20 cellular contexts compared by ENCODE assay signal in genomic region chr1:159868766-159869165, GRCh38. TPM values are rescaled to one million over a fixed set of nuclear protein-coding genes. Genes with fewer than 3 reads are reported as not detected.
A peak's percentile ranks its signal among the peaks of the same experiment; 100 is the strongest.
DNase-seq lines count a peak whose midpoint lies in the region; ATAC-seq and TF ChIP-seq lines count a peak whose summit lies in the region.
"Had no signal": no experiment of that assay in that cellular context is flagged by ENCODE, and none has a peak within 500 bp of the region (broad histone marks: within the 10 kb centered on the region; RNA-seq: fewer than 3 reads in every experiment).

No MANE protein-coding gene starts in this region.

- no peak overlapping the region for H3K56ac ChIP-seq in IMR-90 (ENCODE audit: extremely low read depth, insufficient read depth, low read length)

- WGBS in IMR-90 (ENCODE audit: extremely low coverage in 2 of 2, insufficient read length in 1 of 2), 2 experiments = no CpG with 5 or more reads among the region's 3 CpGs
- WGBS in mesenchymal stem cell = 100% methylated on average over 1 of the region's 3 CpGs

- no peak for TF ChIP-seq POLR2A in IMR-90 (IDR thresholded peaks at IDR 0.05; ENCODE audit: low read depth, low read length)

- H2BK5ac ChIP-seq in IMR-90 (ENCODE audit: low read depth, low read length, poor library complexity, severe bottlenecking) = no peak overlapping the region
- no peak overlapping the region for H2BK5ac ChIP-seq in mesenchymal stem cell (ENCODE audit: low read depth, low read length, poor library complexity, severe bottlenecking)

- H3K14ac ChIP-seq in IMR-90 (replicated peaks; ENCODE audit: low read depth, low read length) = no peak overlapping the region
- no peak overlapping the region for H3K14ac ChIP-seq in mesenchymal stem cell (ENCODE audit: low read length in 2 of 2)

- H3K4me1 ChIP-seq in IMR-90 (ENCODE audit: control insufficient read depth, insufficient read depth, low read length) = peaks cover 8% of the 10 kb centered on the region
- H3K4me1 ChIP-seq in mesenchymal stem cell (ENCODE audit: control insufficient read depth, insufficient read depth, low read depth, low read length) = peaks cover 26% of the 10 kb centered on the region
- H3K4me1 ChIP-seq in CD8-positive, alpha-beta T cell (ENCODE audit: insufficient read depth, low read length) = peaks cover 10% of the 10 kb centered on the region

- H3K27me3 Mint-ChIP-seq in CD8-positive, alpha-beta T cell (ENCODE audit: low read depth) = peaks cover 8% of the 10 kb centered on the region
- peaks cover 8 to 14% (median 11%) of the 10 kb centered on the region in 3 donors for H3K27me3 Mint-ChIP-seq in CD14-positive monocyte (ENCODE audit: low read depth in 3 of 3)

- H3K4me1 Mint-ChIP-seq in CD8-positive, alpha-beta T cell (ENCODE audit: low read depth) = peaks cover 21% of the 10 kb centered on the region
- peaks cover 20% of the 10 kb centered on the region for H3K4me1 Mint-ChIP-seq in CD14-positive monocyte

- H3K27ac ChIP-seq in IMR-90 (ENCODE audit: insufficient read depth, low read length) (no peak overlapping the region), RWPE1 (peak overlapping the region; percentile 80), mesenchymal stem cell (ENCODE audit: low read length, poor library complexity, severe bottlenecking) (peak overlapping the region; percentile 46)
- H3K27ac ChIP-seq in CD8-positive, alpha-beta T cell (ENCODE audit: low read depth, low read length) = no peak overlapping the region
- H3K27ac ChIP-seq: gastrocnemius medialis had no signal

- H3K9ac ChIP-seq in IMR-90 (ENCODE audit: low read depth, low read length) (no peak overlapping the region), mesenchymal stem cell (ENCODE audit: low read length) (no peak overlapping the region)

- H2AFZ ChIP-seq in IMR-90 (replicated peaks; ENCODE audit: low read length, poor library complexity) = no peak overlapping the region
- H2AFZ ChIP-seq in mesenchymal stem cell (ENCODE audit: low read depth, low read length) = no peak overlapping the region

- no peak overlapping the region for H4K8ac ChIP-seq in IMR-90 (ENCODE audit: low read depth in 2 of 2, low read length in 2 of 2)
- no peak overlapping the region for H4K8ac ChIP-seq in mesenchymal stem cell (ENCODE audit: low read length)

- H3K9me3 ChIP-seq in IMR-90 (ENCODE audit: control insufficient read depth, insufficient read depth, low read length) (no peaks in the 10 kb centered on the region), mesenchymal stem cell (ENCODE audit: control insufficient read depth, low read length) (no peaks in the 10 kb centered on the region)
- H3K9me3 ChIP-seq in CD8-positive, alpha-beta T cell (ENCODE audit: low read length) = no peaks in the 10 kb centered on the region
- H3K9me3 ChIP-seq: gastrocnemius medialis had no signal

- dilution Hi-C loops in IMR-90 (cut with HindIII; ENCODE audit: low sequenced_read_pairs, unreplicated experiment) = no loop called here

- no peaks in the 10 kb centered on the region for H3K79me1 ChIP-seq in IMR-90 (ENCODE audit: low read depth in 1 of 2, low read length in 2 of 2)
- H3K79me1 ChIP-seq in mesenchymal stem cell (replicated peaks; ENCODE audit: low read length, poor library complexity, severe bottlenecking) = no peaks in the 10 kb centered on the region

- H3K36me3 Mint-ChIP-seq in CD8-positive, alpha-beta T cell = no peaks in the 10 kb centered on the region
- H3K36me3 Mint-ChIP-seq in CD14-positive monocyte = no peaks in the 10 kb centered on the region
- H3K36me3 Mint-ChIP-seq: activated naive CD4-positive, alpha-beta T cell treated with anti-CD3 and anti-CD28 coated beads, Interleukin-2, amount 50 U/mL, for 72 hours; brain; type B pancreatic cell had no signal

- CTCF ChIA-PET in IMR-90 (lab: Yijun Ruan, JAX) (no interaction called here), RWPE1 (lab: Yijun Ruan, JAX) (no interaction called here)
- CTCF ChIA-PET in CD8-positive, alpha-beta T cell (lab: Charles Lee) = no interaction called here

- H3K18ac ChIP-seq in IMR-90 (ENCODE audit: low read depth, low read length) = peak overlapping the region; percentile 11; the same call in 1 of the 2 replicates
- peak overlapping the region in 1 of 2 experiments; percentile 3 for H3K18ac ChIP-seq in mesenchymal stem cell (ENCODE audit: low read depth in 1 of 2, low read length in 2 of 2)

- TF ChIP-seq CTCF in IMR-90 (conservative IDR thresholded peaks at IDR 0.05; ENCODE audit: low read depth, low read length) (no peak), RWPE1 (conservative IDR thresholded peaks at IDR 0.05; ENCODE audit: low read depth) (no peak), CD14-positive monocyte (IDR thresholded peaks at IDR 0.05) (no peak)
- no peak for TF ChIP-seq CTCF in CD8-positive, alpha-beta T cell (IDR thresholded peaks at IDR 0.05)

- H3K9me3 Mint-ChIP-seq in CD8-positive, alpha-beta T cell = no peaks in the 10 kb centered on the region
- no peaks in the 10 kb centered on the region for H3K9me3 Mint-ChIP-seq in CD14-positive monocyte
- H3K9me3 Mint-ChIP-seq: activated naive CD4-positive, alpha-beta T cell treated with anti-CD3 and anti-CD28 coated beads, Interleukin-2, amount 50 U/mL, for 72 hours; activated T-cell treated with anti-CD3 and anti-CD28 coated beads, Interleukin-2, amount 50 U/mL, for 72 hours; brain; type B pancreatic cell had no signal

- TF ChIP-seq RAD21 in IMR-90 (IDR thresholded peaks at IDR 0.05; ENCODE audit: low read length) = no peak

- H2BK20ac ChIP-seq in IMR-90 (ENCODE audit: low read depth, low read length) = no peak overlapping the region

- H2BK15ac ChIP-seq in IMR-90 (ENCODE audit: low read depth, low read length) (no peak overlapping the region; the same call in 2 of the 3 replicates), mesenchymal stem cell (ENCODE audit: low read depth, poor library complexity, severe bottlenecking) (no peak overlapping the region)

- H4K20me1 ChIP-seq in IMR-90 (ENCODE audit: insufficient read depth, low read length) = no peaks in the 10 kb centered on the region

- H3K36me3 ChIP-seq in IMR-90 (ENCODE audit: control insufficient read depth, insufficient read depth, low read length) (no peaks in the 10 kb centered on the region), mesenchymal stem cell (ENCODE audit: control insufficient read depth in 1 of 2, insufficient read depth in 2 of 2, low read depth in 1 of 2, low read length in 2 of 2) (peaks cover 0 to 9% of the 10 kb centered on the region in 2 experiments)
- H3K36me3 ChIP-seq in CD8-positive, alpha-beta T cell (ENCODE audit: insufficient read depth, low read length) = no peaks in the 10 kb centered on the region
- H3K36me3 ChIP-seq: gastrocnemius medialis had no signal

- no peak overlapping the region for H2BK120ac ChIP-seq in IMR-90 (ENCODE audit: low read depth, low read length)
- no peak overlapping the region for H2BK120ac ChIP-seq in mesenchymal stem cell (ENCODE audit: low read depth, low read length)

- H2AK9ac ChIP-seq in IMR-90 (replicated peaks; ENCODE audit: low read depth, low read length, poor library complexity) = peak overlapping the region; percentile 92

- POLR2A ChIA-PET in IMR-90 (lab: Charles Lee; ENCODE audit: unreplicated experiment) = no interaction called here
- POLR2A ChIA-PET in RWPE1 (lab: Yijun Ruan, JAX; ENCODE audit: low non-redundant PET) = no interaction called here
- POLR2A ChIA-PET in CD8-positive, alpha-beta T cell (lab: Charles Lee) = no interaction called here

- H3K4me2 ChIP-seq in IMR-90 (ENCODE audit: low read depth, low read length) (no peak overlapping the region), mesenchymal stem cell (ENCODE audit: low read length, poor library complexity, severe bottlenecking) (no peak overlapping the region)

- H3K27me3 ChIP-seq in IMR-90 (ENCODE audit: control insufficient read depth, insufficient read depth, low read length) (no peaks in the 10 kb centered on the region), mesenchymal stem cell (ENCODE audit: control insufficient read depth in 1 of 2, insufficient read depth in 1 of 2, low read length in 2 of 2) (no peaks in the 10 kb centered on the region)
- no peaks in the 10 kb centered on the region for H3K27me3 ChIP-seq in CD8-positive, alpha-beta T cell (ENCODE audit: insufficient read depth, low read length)

- H2BK12ac ChIP-seq in mesenchymal stem cell (ENCODE audit: low read length in 2 of 2) = peak overlapping the region in 1 of 2 experiments; percentile 59

- H4K91ac ChIP-seq in IMR-90 (ENCODE audit: insufficient read depth, low read depth, low read length) (no peak overlapping the region; the same call in 1 of the 2 replicates), mesenchymal stem cell (ENCODE audit: low read length) (no peak overlapping the region)

- peak overlapping the region; percentile 8; the same call in 1 of the 2 replicates for H3K4ac ChIP-seq in IMR-90 (ENCODE audit: low read depth, low read length)
- no peak overlapping the region for H3K4ac ChIP-seq in mesenchymal stem cell (ENCODE audit: low read depth in 1 of 2, low read length in 2 of 2)

- no peak overlapping the region for H3K4me3 Mint-ChIP-seq in CD8-positive, alpha-beta T cell
- H3K4me3 Mint-ChIP-seq in CD14-positive monocyte = no peak overlapping the region
- H3K4me3 Mint-ChIP-seq: activated T-cell treated with anti-CD3 and anti-CD28 coated beads, Interleukin-2, amount 50 U/mL, for 72 hours; brain; naive thymus-derived CD4-positive, alpha-beta T cell; type B pancreatic cell had no signal

- BruUV-seq in IMR-90 (replicated peaks; lab: Mats Ljungman, UMichigan) = no TSS peak

- no peaks in the 10 kb centered on the region for H3K9me1 ChIP-seq in IMR-90 (ENCODE audit: insufficient read depth, low read length)

- no peak overlapping the region for H4K5ac ChIP-seq in IMR-90 (ENCODE audit: low read depth, low read length)

- no peak for DNase-seq in IMR-90
- DNase-seq in RWPE1 (ENCODE audit: low spot score) = no peak
- DNase-seq in mesenchymal stem cell = no peak
- no peak for DNase-seq in T-helper 2 cell
- DNase-seq in CD8-positive, alpha-beta T cell = no peak
- DNase-seq in COR-L47 (lab: John Stamatoyannopoulos, UW) = no peak
- DNase-seq in CD14-positive monocyte (ENCODE audit: low spot score) = no peak
- DNase-seq: cortex of kidney; gastrocnemius medialis; H7; KBM-7; naive thymus-derived CD4-positive, alpha-beta T cell; NCI-H1092 had no signal

- H3K27ac Mint-ChIP-seq in CD8-positive, alpha-beta T cell = no peak overlapping the region
- no peak overlapping the region for H3K27ac Mint-ChIP-seq in CD14-positive monocyte
- H3K27ac Mint-ChIP-seq: activated naive CD4-positive, alpha-beta T cell treated with anti-CD3 and anti-CD28 coated beads, Interleukin-2, amount 50 U/mL, for 72 hours; activated T-cell treated with anti-CD3 and anti-CD28 coated beads, Interleukin-2, amount 50 U/mL, for 72 hours; naive thymus-derived CD4-positive, alpha-beta T cell; type B pancreatic cell had no signal

- in situ Hi-C loops in IMR-90 (cut with MboI; ENCODE audit: low sequenced_read_pairs) = no loop called here

- ATAC-seq in GM18502 (IDR thresholded peaks at IDR 0.05; ENCODE audit: poor library complexity, unreplicated experiment) (peak; percentile 28), IMR-90 (ENCODE audit: low read depth) (peak; percentile 32)
- no peak for ATAC-seq in CD8-positive, alpha-beta T cell
- ATAC-seq: activated CD4-positive, CD25-positive, alpha-beta regulatory T cell treated with anti-CD3 and anti-CD28 coated beads, Interleukin-2, amount 50 U/mL, for 24 hours; gastrocnemius medialis; Panc1 had no signal

- intact Hi-C loops in IMR-90 (cut with micrococcal nuclease) (no loop called here), CD14-positive monocyte (cut with micrococcal nuclease) (no loop called here)
- intact Hi-C loops in CD8-positive, alpha-beta T cell (cut with DNase I, micrococcal nuclease) = no loop called here

- H3K4me3 ChIP-seq in IMR-90 (ENCODE audit: insufficient read depth, low read depth, low read length) (no peak overlapping the region), mesenchymal stem cell (ENCODE audit: insufficient read depth in 1 of 2, low read depth in 1 of 2, low read length in 2 of 2) (no peak overlapping the region)
- no peak overlapping the region for H3K4me3 ChIP-seq in CD8-positive, alpha-beta T cell (ENCODE audit: low read depth, low read length)
- H3K4me3 ChIP-seq: gastrocnemius medialis had no signal

- H2AK5ac ChIP-seq in IMR-90 (ENCODE audit: low read depth, low read length) = 0 out of 2 replicates have a peak overlapping the region, but pooled peaks have one; percentile 0
- peak overlapping the region; percentile 74 for H2AK5ac ChIP-seq in mesenchymal stem cell (ENCODE audit: low read length, severe bottlenecking)

- H3K23ac ChIP-seq in IMR-90 (ENCODE audit: low read depth, low read length) (no peak overlapping the region), mesenchymal stem cell (ENCODE audit: low read length in 2 of 2) (no peak overlapping the region)

RNA-seq across cellular contexts. Expression of gene VSIG8, which starts 6.3 kb away (rescaled TPM):
- not detected in 2 replicates for total RNA-seq in IMR-90 (2012; rRNA removed)
- polyA plus RNA-seq in IMR-90 (2012; rRNA removed) = not detected in 2 replicates
- 0.05 TPM in 1 of 2 replicates, not detected in the other for polyA plus RNA-seq in IMR-90 (2012; cell fraction: cytosol; rRNA removed)
- 0.05 and 0.37 TPM in 2 replicates for polyA plus RNA-seq in IMR-90 (2012; cell fraction: nucleus; rRNA removed; ENCODE audit: low replicate concordance)
- not detected for polyA plus RNA-seq in mesenchymal stem cell (2013, experiment 1 of 2)
- polyA plus RNA-seq in mesenchymal stem cell (2013, experiment 2 of 2) = not detected
- not detected for total RNA-seq in CD8-positive, alpha-beta T cell
- polyA plus RNA-seq in CD14-positive monocyte = not detected
- total RNA-seq: activated T-cell treated with anti-CD3 and anti-CD28 coated beads, Interleukin-2, amount 50 U/mL, for 72 hours; gastrocnemius medialis; H7; naive thymus-derived CD4-positive, alpha-beta T cell had no signal
- polyA plus RNA-seq: naive thymus-derived CD4-positive, alpha-beta T cell had no signal

RNA-seq across cellular contexts. Expression of gene CFAP45, which starts 31.2 kb away (rescaled TPM):
- total RNA-seq in IMR-90 (2012; rRNA removed) = 0.56 and 0.72 TPM in 2 replicates
- 0.51 and 0.55 TPM in 2 replicates for polyA plus RNA-seq in IMR-90 (2012; rRNA removed)
- 0.14 and 0.71 TPM in 2 replicates for polyA plus RNA-seq in IMR-90 (2012; cell fraction: cytosol; rRNA removed)
- polyA plus RNA-seq in IMR-90 (2012; cell fraction: nucleus; rRNA removed; ENCODE audit: low replicate concordance) = 0.63 and 1.3 TPM in 2 replicates
- polyA plus RNA-seq in mesenchymal stem cell (2013, experiment 1 of 2) = 0.86 TPM
- polyA plus RNA-seq in mesenchymal stem cell (2013, experiment 2 of 2) = 0.71 TPM
- total RNA-seq in CD8-positive, alpha-beta T cell = 1 to 10 TPM; 4.9 to 7.1 TPM
- polyA plus RNA-seq in CD14-positive monocyte = under 1 TPM in 1 of 2 donors, not detected in 1; 0.12 TPM
- total RNA-seq: gastrocnemius medialis had no signal

RNA-seq across cellular contexts. Expression of gene SLAMF8, which starts 42.1 kb away (rescaled TPM):
- not detected in 2 replicates for total RNA-seq in IMR-90 (2012; rRNA removed)
- polyA plus RNA-seq in IMR-90 (2012; rRNA removed) = 0.04 and 0.07 TPM in 2 replicates
- polyA plus RNA-seq in IMR-90 (2012; cell fraction: cytosol; rRNA removed) = 0.04 and 0.07 TPM in 2 replicates
- polyA plus RNA-seq in IMR-90 (2012; cell fraction: nucleus; rRNA removed; ENCODE audit: low replicate concordance) = 0.06 TPM in 1 of 2 replicates, not detected in the other
- 0.03 TPM for polyA plus RNA-seq in mesenchymal stem cell (2013, experiment 1 of 2)
- not detected for polyA plus RNA-seq in mesenchymal stem cell (2013, experiment 2 of 2)
- under 1 TPM; 0.30 to 0.47 TPM for total RNA-seq in CD8-positive, alpha-beta T cell
- polyA plus RNA-seq in CD14-positive monocyte = 1 to 10 TPM; 2.6 to 5.7 TPM
- total RNA-seq: H7 had no signal
- polyA plus RNA-seq: naive thymus-derived CD4-positive, alpha-beta T cell had no signal

RNA-seq across cellular contexts. Expression of gene TAGLN2, which starts 56.5 kb away (rescaled TPM):
- total RNA-seq in IMR-90 (2012; rRNA removed) = 365 and 440 TPM in 2 replicates
- 634 and 646 TPM in 2 replicates for polyA plus RNA-seq in IMR-90 (2012; rRNA removed)
- polyA plus RNA-seq in IMR-90 (2012; cell fraction: cytosol; rRNA removed) = 328 and 686 TPM in 2 replicates
- 327 and 351 TPM in 2 replicates for polyA plus RNA-seq in IMR-90 (2012; cell fraction: nucleus; rRNA removed; ENCODE audit: low replicate concordance)
- 328 TPM for polyA plus RNA-seq in mesenchymal stem cell (2013, experiment 1 of 2)
- polyA plus RNA-seq in mesenchymal stem cell (2013, experiment 2 of 2) = 330 TPM
- total RNA-seq in CD8-positive, alpha-beta T cell = 100 to 1,000 TPM; 235 to 238 TPM
- 1,000 to 10,000 TPM in 1 of 2 donors, 100 to 1,000 TPM in 1; 918 to 1,259 TPM for polyA plus RNA-seq in CD14-positive monocyte

Comparison
In these comparisons a context has a peak if more than half of its experiments do, and no peak if none do; other contexts are left out.
1. H3K27ac ChIP-seq: peak in RWPE1 (single experiment) and mesenchymal stem cell (single experiment); none in IMR-90 (single experiment) and CD8-positive, alpha-beta T cell (single experiment).